8 cellular contexts compared by ENCODE assay signal in genomic region chr12:123250471-123251383, GRCh38. TPM values are rescaled to one million over a fixed set of nuclear protein-coding genes. Genes with fewer than 3 reads are reported as not detected.
DNase-seq lines count a peak whose midpoint lies in the region; ATAC-seq and TF ChIP-seq lines count a peak whose summit lies in the region.

No MANE protein-coding gene starts in this region.

- peak overlapping the region; percentile 36 for H3K27ac Mint-ChIP-seq in CD4-positive, alpha-beta T cell
- peak overlapping the region; percentile 9 for H3K27ac Mint-ChIP-seq in activated T-helper 17 cell treated with anti-CD3 and anti-CD28 coated beads, Interleukin-2, amount 50 U/mL, for 72 hours
- H3K27ac Mint-ChIP-seq in memory B cell: peak overlapping the region; percentile 32

- no peaks in the 10 kb centered on the region for H3K27me3 ChIP-seq in CD4-positive, alpha-beta T cell (ENCODE audit: control insufficient read depth, insufficient read depth, low read length)

- TF ChIP-seq EP300 in Ishikawa (IDR thresholded peaks at IDR 0.05; ENCODE audit: borderline replicate concordance): no peak

- CTCF ChIA-PET in CD4-positive, alpha-beta T cell (lab: Charles Lee): no interaction called here
- CTCF ChIA-PET in OCI-LY7 (lab: Charles Lee; ENCODE audit: unreplicated experiment): no interaction called here

- no peaks in the 10 kb centered on the region for H3K4me1 ChIP-seq in OCI-LY7 (ENCODE audit: insufficient read depth, low read length, poor library complexity, severe bottlenecking)

- TF ChIP-seq CTCF in CD4-positive, alpha-beta T cell (IDR thresholded peaks at IDR 0.05): no peak
- TF ChIP-seq CTCF in OCI-LY7 (conservative IDR thresholded peaks at IDR 0.05; ENCODE audit: low read length): no peak

- H3K9me3 Mint-ChIP-seq in CD4-positive, alpha-beta T cell: no peaks in the 10 kb centered on the region
- H3K9me3 Mint-ChIP-seq in activated T-helper 17 cell treated with anti-CD3 and anti-CD28 coated beads, Interleukin-2, amount 50 U/mL, for 72 hours: no peaks in the 10 kb centered on the region
- H3K9me3 Mint-ChIP-seq in memory B cell: no peaks in the 10 kb centered on the region

- H3K4me2 ChIP-seq in OCI-LY7 (ENCODE audit: low read length): no peak overlapping the region

- no peaks in the 10 kb centered on the region for H3K9me2 ChIP-seq in OCI-LY7 (ENCODE audit: insufficient read depth, low read length)

- TF ChIP-seq RAD21 in Ishikawa (IDR thresholded peaks at IDR 0.05; ENCODE audit: low read depth): no peak

- H2AFZ ChIP-seq in OCI-LY7 (ENCODE audit: low read length): no peak overlapping the region

- H3K4me1 Mint-ChIP-seq in CD4-positive, alpha-beta T cell (ENCODE audit: low read depth): peaks cover 58% of the 10 kb centered on the region
- H3K4me1 Mint-ChIP-seq in activated T-helper 17 cell treated with anti-CD3 and anti-CD28 coated beads, Interleukin-2, amount 50 U/mL, for 72 hours: peaks cover 18% of the 10 kb centered on the region
- peaks cover 29% of the 10 kb centered on the region for H3K4me1 Mint-ChIP-seq in memory B cell

- H3K4me3 ChIP-seq in OCI-LY7 (ENCODE audit: low read depth, low read length, poor library complexity, severe bottlenecking): no peak overlapping the region

- intact Hi-C loops in CD4-positive, alpha-beta T cell (cut with DNase I, micrococcal nuclease): no loop called here
- intact Hi-C loops in OCI-LY7 (cut with micrococcal nuclease; ENCODE audit: unreplicated experiment): no loop called here

- no TSS peak for BruUV-seq in OCI-LY7 (replicated peaks; lab: Mats Ljungman, UMichigan)

- no peaks in the 10 kb centered on the region for H3K27me3 Mint-ChIP-seq in CD4-positive, alpha-beta T cell
- H3K27me3 Mint-ChIP-seq in activated T-helper 17 cell treated with anti-CD3 and anti-CD28 coated beads, Interleukin-2, amount 50 U/mL, for 72 hours: no peaks in the 10 kb centered on the region
- no peaks in the 10 kb centered on the region for H3K27me3 Mint-ChIP-seq in memory B cell

- no peak for DNase-seq in CD4-positive, alpha-beta T cell
- DNase-seq in memory B cell (ENCODE audit: low spot score in 2 of 2) (no peak), hypothalamus (lab: John Stamatoyannopoulos, UW) (no peak), OCI-LY7 (ENCODE audit: low spot score) (no peak), cerebellar nuclear complex (lab: John Stamatoyannopoulos, UW) (no peak)

- H3K36me3 ChIP-seq in OCI-LY7 (ENCODE audit: insufficient read depth, low read length): peaks cover 76% of the 10 kb centered on the region

- H3K36me3 Mint-ChIP-seq in CD4-positive, alpha-beta T cell (ENCODE audit: low read depth): peaks cover 60% of the 10 kb centered on the region
- peaks cover 71% of the 10 kb centered on the region for H3K36me3 Mint-ChIP-seq in activated T-helper 17 cell treated with anti-CD3 and anti-CD28 coated beads, Interleukin-2, amount 50 U/mL, for 72 hours (ENCODE audit: low read depth)
- H3K36me3 Mint-ChIP-seq in memory B cell: peaks cover 18% of the 10 kb centered on the region

- peaks cover 36% of the 10 kb centered on the region for H3K79me2 ChIP-seq in OCI-LY7 (ENCODE audit: insufficient read depth, low read depth, low read length)

- POLR2A ChIA-PET in CD4-positive, alpha-beta T cell (lab: Charles Lee): interaction anchor here (0.6 kb wide), 1 partner anchor 1582 kb away, joined by 3 read pairs; no protein-coding TSS in a partner anchor
- POLR2A ChIA-PET in OCI-LY7 (lab: Charles Lee): interaction anchor here (1.1 to 1.3 kb wide), 2 partner anchors 15 to 18 kb away, joined by 3 to 4 read pairs; partner anchors contain the start of genes MPHOSPH9 and MTRFR

- H3K9me3 ChIP-seq in CD4-positive, alpha-beta T cell (ENCODE audit: control insufficient read depth, low read length): no peaks in the 10 kb centered on the region
- H3K9me3 ChIP-seq in OCI-LY7 (ENCODE audit: low read length): peaks cover 13% of the 10 kb centered on the region; the same call in 1 of the 2 replicates

- H3K4me3 Mint-ChIP-seq in CD4-positive, alpha-beta T cell: no peak overlapping the region
- no peak overlapping the region for H3K4me3 Mint-ChIP-seq in activated T-helper 17 cell treated with anti-CD3 and anti-CD28 coated beads, Interleukin-2, amount 50 U/mL, for 72 hours
- no peak overlapping the region for H3K4me3 Mint-ChIP-seq in memory B cell

- H4K20me1 ChIP-seq in OCI-LY7 (ENCODE audit: insufficient read depth, low read length): no peaks in the 10 kb centered on the region

- ATAC-seq in CD4-positive, alpha-beta T cell (ENCODE audit: poor library complexity): no peak
- no peak for ATAC-seq in activated T-helper 17 cell treated with anti-CD3 and anti-CD28 coated beads, Interleukin-2, amount 50 U/mL, for 72 hours (replicated peaks)
- ATAC-seq in memory B cell (ENCODE audit: low read depth) (no peak), GM18858 (IDR thresholded peaks at IDR 0.05; ENCODE audit: unreplicated experiment) (no peak)

- no peak overlapping the region for H3K27ac ChIP-seq in CD4-positive, alpha-beta T cell (ENCODE audit: low read depth, low read length)
- H3K27ac ChIP-seq in OCI-LY7 (ENCODE audit: low read depth, low read length, poor library complexity, severe bottlenecking): no peak overlapping the region

TF ChIP-seq in Ishikawa, 13 proteins besides CTCF, POLR2A, EP300 and RAD21:
- TF ChIP-seq FOXM1 (IDR thresholded peaks at IDR 0.05; ENCODE audit: borderline replicate concordance, low read depth) (no peak), TAF1 (IDR thresholded peaks at IDR 0.05; ENCODE audit: low read depth) (peak; percentile 48; the same call in 1 of the 2 replicates), TCF12 (IDR thresholded peaks at IDR 0.05; ENCODE audit: low read depth) (no peak), REST (IDR thresholded peaks at IDR 0.05; ENCODE audit: low read depth) (no peak), CREB1 (IDR thresholded peaks at IDR 0.05; ENCODE audit: low read depth) (no peak), EGR1 (IDR thresholded peaks at IDR 0.05) (peak; percentile 3; the same call in 1 of the 2 replicates), NFIC (IDR thresholded peaks at IDR 0.05) (peak; percentile 85), ZBTB7A (IDR thresholded peaks at IDR 0.05; ENCODE audit: low read depth) (no peak), YY1 (IDR thresholded peaks at IDR 0.05; ENCODE audit: low read depth) (peak; percentile 81), USF1 (IDR thresholded peaks at IDR 0.05) (no peak), TEAD4 (IDR thresholded peaks at IDR 0.05) (peak; percentile 27; the same call in 1 of the 2 replicates), MAX (IDR thresholded peaks at IDR 0.05) (peak; percentile 48; the same call in 1 of the 2 replicates), CEBPB (IDR thresholded peaks at IDR 0.05) (no peak)

RNA-seq across cellular contexts. Expression of gene MTRFR, which starts 17.5 kb away (rescaled TPM):
- 10 to 100 TPM; 43.2 to 44.5 TPM for total RNA-seq in CD4-positive, alpha-beta T cell
- total RNA-seq in activated T-helper 17 cell treated with anti-CD3 and anti-CD28 coated beads, Interleukin-2, amount 50 U/mL, for 72 hours: 10 to 100 TPM; 26.8 to 32.3 TPM
- total RNA-seq in OCI-LY7 (2014; rRNA removed; shearing (Covaris generic)): 30.1 and 35.5 TPM in 2 replicates
- total RNA-seq in OCI-LY7 (2022): 32.8 and 34.4 TPM in 2 replicates

RNA-seq across cellular contexts. Expression of gene MPHOSPH9, which starts 17.8 kb away (rescaled TPM):
- 10 to 100 TPM; 80.9 to 84.5 TPM for total RNA-seq in CD4-positive, alpha-beta T cell
- 10 to 100 TPM; 72.3 to 77.1 TPM for total RNA-seq in activated T-helper 17 cell treated with anti-CD3 and anti-CD28 coated beads, Interleukin-2, amount 50 U/mL, for 72 hours
- total RNA-seq in OCI-LY7 (2014; rRNA removed; shearing (Covaris generic)): 136 and 166 TPM in 2 replicates
- 88.3 and 102 TPM in 2 replicates for total RNA-seq in OCI-LY7 (2022)

RNA-seq across cellular contexts. Expression of gene CDK2AP1, which starts 20.9 kb away (rescaled TPM):
- 1 to 10 TPM; 2.9 to 3.5 TPM for total RNA-seq in CD4-positive, alpha-beta T cell
- total RNA-seq in activated T-helper 17 cell treated with anti-CD3 and anti-CD28 coated beads, Interleukin-2, amount 50 U/mL, for 72 hours: 10 to 100 TPM; 25.1 to 41.9 TPM
- total RNA-seq in OCI-LY7 (2014; rRNA removed; shearing (Covaris generic)): 50.7 and 65.2 TPM in 2 replicates
- 56.3 and 57.3 TPM in 2 replicates for total RNA-seq in OCI-LY7 (2022)

Comparison
In these comparisons a context has a peak if more than half of its experiments do, and no peak if none do; other contexts are left out.
1. RNA of gene CDK2AP1, which starts 20.9 kb away (total RNA-seq): 50.7 to 65.2 TPM in OCI-LY7 and 25.1 to 41.9 TPM in activated T-helper 17 cell treated with anti-CD3 and anti-CD28 coated beads, Interleukin-2, amount 50 U/mL, for 72 hours; 2.9 to 3.5 TPM in CD4-positive, alpha-beta T cell; every median in the first group is over 4 times any median in the second.
2. Peak in every context shown above with its lines, with median percentiles within 50 percentile points of each other: H3K27ac Mint-ChIP-seq.